In genomic region chr2:211144078-211144477, GRCh38 we compare ENCODE assay signal across 15 cellular contexts.
DNase-seq lines count a peak whose midpoint lies in the region; ATAC-seq and TF ChIP-seq lines count a peak whose summit lies in the region.
"Had no signal": no experiment of that assay in that cellular context is flagged by ENCODE, and none has a peak within 500 bp of the region (broad histone marks: within the 10 kb centered on the region; RNA-seq: fewer than 3 reads in every experiment).

No MANE protein-coding gene starts in this region.

- H3K9ac ChIP-seq in skeletal muscle satellite cell (ENCODE audit: low read depth, low read length): no peak overlapping the region

- no peak overlapping the region for H3K27ac Mint-ChIP-seq in MCF 10A (ENCODE audit: low read depth, unreplicated experiment)
- no peak overlapping the region for H3K27ac Mint-ChIP-seq in activated CD4-positive, alpha-beta T cell treated with anti-CD3 and anti-CD28 coated beads for 36 hours

- TF ChIP-seq CTCF in MCF 10A (IDR thresholded peaks at IDR 0.05; ENCODE audit: unreplicated experiment) (no peak), breast epithelium (IDR thresholded peaks at IDR 0.05) (no peak), psoas muscle (IDR thresholded peaks at IDR 0.05) (no peak)

- TF ChIP-seq POLR2A in breast epithelium (IDR thresholded peaks at IDR 0.05): no peak

- DNase-seq in MCF 10A (ENCODE audit: unreplicated experiment) (peak; percentile 51), breast epithelium (ENCODE audit: low spot score in 2 of 2) (no peak), amniotic stem cell (lab: John Stamatoyannopoulos, UW) (peak; percentile 63), fibroblast of peridontal ligament (ENCODE audit: extremely low read depth) (peak; percentile 86), NCI-H146 (lab: John Stamatoyannopoulos, UW) (no peak), psoas muscle (no peak)
- no peak for DNase-seq in activated CD4-positive, alpha-beta T cell treated with anti-CD3 and anti-CD28 coated beads for 36 hours
- DNase-seq: 8988T; cerebellar nuclear complex; GDM1; NCI-H2171 treated with DMSO at 0.1 percent for 48 hours; sigmoid colon; stimulated activated naive CD4-positive, alpha-beta T cell treated with Interleukin-2 at 50 U/mL for 16 hours; uterus had no signal

- H3K27me3 Mint-ChIP-seq in MCF 10A (ENCODE audit: insufficient read depth, unreplicated experiment): no peaks in the 10 kb centered on the region
- H3K27me3 Mint-ChIP-seq in activated CD4-positive, alpha-beta T cell treated with anti-CD3 and anti-CD28 coated beads for 36 hours: no peaks in the 10 kb centered on the region

- peaks cover 5% of the 10 kb centered on the region for H3K4me1 Mint-ChIP-seq in MCF 10A (ENCODE audit: insufficient read depth, unreplicated experiment)
- no peaks in the 10 kb centered on the region for H3K4me1 Mint-ChIP-seq in activated CD4-positive, alpha-beta T cell treated with anti-CD3 and anti-CD28 coated beads for 36 hours

- intact Hi-C loops in MCF 10A (cut with micrococcal nuclease): no loop called here
- intact Hi-C loops in breast epithelium (cut with DNase I; ENCODE audit: low total_unique reads): no loop called here
- intact Hi-C loops in psoas muscle (cut with DNase I): no loop called here
- intact Hi-C loops in activated CD4-positive, alpha-beta T cell treated with anti-CD3 and anti-CD28 coated beads for 36 hours (cut with DNase I, micrococcal nuclease): no loop called here

- BruUV-seq in MCF 10A (replicated peaks; lab: Mats Ljungman, UMichigan): no TSS peak

- ATAC-seq in psoas muscle: no peak
- no peak for ATAC-seq in activated CD4-positive, alpha-beta T cell treated with anti-CD3 and anti-CD28 coated beads for 36 hours

- peaks cover 7% of the 10 kb centered on the region for H3K9me3 Mint-ChIP-seq in MCF 10A (ENCODE audit: unreplicated experiment)
- peaks cover 4% of the 10 kb centered on the region for H3K9me3 Mint-ChIP-seq in activated CD4-positive, alpha-beta T cell treated with anti-CD3 and anti-CD28 coated beads for 36 hours (ENCODE audit: low read depth)

- no peaks in the 10 kb centered on the region for H3K4me1 ChIP-seq in breast epithelium
- H3K4me1 ChIP-seq in skeletal muscle satellite cell (ENCODE audit: control insufficient read depth, insufficient read depth, low read length): peaks cover 24% of the 10 kb centered on the region
- no peaks in the 10 kb centered on the region for H3K4me1 ChIP-seq in psoas muscle
- H3K4me1 ChIP-seq: sigmoid colon, uterus had no signal

- H3K9me3 ChIP-seq in breast epithelium (no peaks in the 10 kb centered on the region), skeletal muscle satellite cell (replicated peaks; ENCODE audit: low read length) (peaks cover 4% of the 10 kb centered on the region), psoas muscle (no peaks in the 10 kb centered on the region)
- H3K9me3 ChIP-seq: sigmoid colon, uterus had no signal

- no peaks in the 10 kb centered on the region for H3K27me3 ChIP-seq in breast epithelium
- no peaks in the 10 kb centered on the region for H3K27me3 ChIP-seq in skeletal muscle satellite cell (ENCODE audit: control insufficient read depth, insufficient read depth, low read length)
- no peaks in the 10 kb centered on the region for H3K27me3 ChIP-seq in psoas muscle (ENCODE audit: insufficient read depth in 3 of 3, low read length in 2 of 3)
- H3K27me3 ChIP-seq: sigmoid colon, uterus had no signal

- POLR2A ChIA-PET in MCF 10A (lab: Yijun Ruan, JAX): interaction anchor here (1.1 to 1.2 kb wide), 2 partner anchors 9 to 11 kb away, joined by 3 read pairs; no protein-coding TSS in a partner anchor
- POLR2A ChIA-PET in activated CD4-positive, alpha-beta T cell treated with anti-CD3 and anti-CD28 coated beads for 36 hours (lab: Charles Lee): no interaction called here

- H3K36me3 ChIP-seq in breast epithelium: no peaks in the 10 kb centered on the region
- no peaks in the 10 kb centered on the region for H3K36me3 ChIP-seq in skeletal muscle satellite cell (ENCODE audit: insufficient read depth, low read length)
- no peaks in the 10 kb centered on the region for H3K36me3 ChIP-seq in psoas muscle (ENCODE audit: insufficient read depth in 1 of 2, low read depth in 1 of 2)
- H3K36me3 ChIP-seq: sigmoid colon, uterus had no signal

- H3K4me3 Mint-ChIP-seq in MCF 10A (ENCODE audit: unreplicated experiment): no peak overlapping the region
- no peak overlapping the region for H3K4me3 Mint-ChIP-seq in activated CD4-positive, alpha-beta T cell treated with anti-CD3 and anti-CD28 coated beads for 36 hours

- H3K4me2 ChIP-seq in skeletal muscle satellite cell (ENCODE audit: low read length): peak overlapping the region; percentile 14

- H3K4me3 ChIP-seq in breast epithelium (no peak overlapping the region), skeletal muscle satellite cell (ENCODE audit: low read length) (no peak overlapping the region), psoas muscle (no peak overlapping the region)
- H3K4me3 ChIP-seq: sigmoid colon, uterus had no signal

- H3K27ac ChIP-seq in breast epithelium (no peak overlapping the region), psoas muscle (no peak overlapping the region)
- H3K27ac ChIP-seq: sigmoid colon, uterus had no signal

- peaks cover 5% of the 10 kb centered on the region for H3K36me3 Mint-ChIP-seq in MCF 10A (ENCODE audit: insufficient read depth, unreplicated experiment)
- H3K36me3 Mint-ChIP-seq in activated CD4-positive, alpha-beta T cell treated with anti-CD3 and anti-CD28 coated beads for 36 hours (ENCODE audit: low read depth): no peaks in the 10 kb centered on the region

- CTCF ChIA-PET in MCF 10A (lab: Yijun Ruan, JAX): interaction anchor here (0.6 to 1.3 kb wide), 4 partner anchors 13 to 50 kb away, joined by 3 to 4 read pairs (median 4); no protein-coding TSS in a partner anchor
- CTCF ChIA-PET in activated CD4-positive, alpha-beta T cell treated with anti-CD3 and anti-CD28 coated beads for 36 hours (lab: Charles Lee): no interaction called here

Comparison
In these comparisons a context has a peak if more than half of its experiments do, and no peak if none do; other contexts are left out.
1. DNase-seq: peak in MCF 10A (single experiment), amniotic stem cell (single experiment) and fibroblast of peridontal ligament (single experiment); none in breast epithelium (0 of 2), NCI-H146 (single experiment), psoas muscle (0 of 2) and activated CD4-positive, alpha-beta T cell treated with anti-CD3 and anti-CD28 coated beads for 36 hours (single experiment).